Comparison of ENCODE assay signal across 8 cellular contexts in genomic region chr22:30667486-30668305, GRCh38. TPM values are rescaled to one million over a fixed set of nuclear protein-coding genes. Genes with fewer than 3 reads are reported as not detected.
A peak's percentile ranks its signal among the peaks of the same experiment; 100 is the strongest.
DNase-seq lines count a peak whose midpoint lies in the region; ATAC-seq and TF ChIP-seq lines count a peak whose summit lies in the region.

DUSP18 (minus strand) TSS chr22:30667875; CDS start chr22:30664003, 3,872 bp downstream.

- H3K4me3 ChIP-seq in GM08714 (ENCODE audit: low read length), result peak within 1 kb of the TSS; percentile 52

- peak within 1 kb of the TSS; percentile 11 for H3K27ac ChIP-seq in temporal lobe (ENCODE audit: low read depth, low read length)

- peak within 1 kb of the TSS; percentile 96 for H3K4me3 Mint-ChIP-seq in HFFc6
- peak within 1 kb of the TSS; percentile 96 for H3K4me3 Mint-ChIP-seq in activated naive CD4-positive, alpha-beta T cell treated with anti-CD3 and anti-CD28 coated beads, Interleukin-2, amount 50 U/mL, for 24 hours

- peak; percentile 92 for ATAC-seq in SK-N-SH treated with all-trans-retinoic acid at 6 μM for 48 hours

- peaks cover 7% of the 10 kb centered on the region for H3K27me3 Mint-ChIP-seq in HFFc6 (ENCODE audit: insufficient read depth)
- H3K27me3 Mint-ChIP-seq in activated naive CD4-positive, alpha-beta T cell treated with anti-CD3 and anti-CD28 coated beads, Interleukin-2, amount 50 U/mL, for 24 hours, result no peaks in the 10 kb centered on the region

- H3K9me3 Mint-ChIP-seq in HFFc6, result no peaks in the 10 kb centered on the region
- H3K9me3 Mint-ChIP-seq in activated naive CD4-positive, alpha-beta T cell treated with anti-CD3 and anti-CD28 coated beads, Interleukin-2, amount 50 U/mL, for 24 hours, result no peaks in the 10 kb centered on the region

- H3K36me3 Mint-ChIP-seq in HFFc6 (ENCODE audit: low read depth), result peaks cover 12% of the 10 kb centered on the region; the same call in 1 of the 2 replicates
- H3K36me3 Mint-ChIP-seq in activated naive CD4-positive, alpha-beta T cell treated with anti-CD3 and anti-CD28 coated beads, Interleukin-2, amount 50 U/mL, for 24 hours, result peaks cover 13% of the 10 kb centered on the region

- H3K27ac Mint-ChIP-seq in HFFc6, result peak within 1 kb of the TSS; percentile 93
- peak within 1 kb of the TSS; percentile 89 for H3K27ac Mint-ChIP-seq in activated naive CD4-positive, alpha-beta T cell treated with anti-CD3 and anti-CD28 coated beads, Interleukin-2, amount 50 U/mL, for 24 hours

- DNase-seq in HFFc6 (peak; percentile 87), NCI-H1048 (lab: John Stamatoyannopoulos, UW) (peak; percentile 59), glomerular endothelial cell (ENCODE audit: extremely low read depth, low read depth, low spot score) (peak; percentile 27), occipital lobe (lab: John Stamatoyannopoulos, UW) (peak; percentile 90)

- peaks cover 23% of the 10 kb centered on the region for H3K4me1 Mint-ChIP-seq in HFFc6 (ENCODE audit: low read depth)
- H3K4me1 Mint-ChIP-seq in activated naive CD4-positive, alpha-beta T cell treated with anti-CD3 and anti-CD28 coated beads, Interleukin-2, amount 50 U/mL, for 24 hours, result peaks cover 35% of the 10 kb centered on the region

- TF ChIP-seq CTCF in HFFc6 (IDR thresholded peaks at IDR 0.05), result peak; percentile 76

TF ChIP-seq in SK-N-SH treated with all-trans-retinoic acid at 6 μM for 48 hours, 23 proteins besides CTCF, POLR2A, EP300 and RAD21:
- no peak for TF ChIP-seq ARNTL (CRISPR knock-in tag; IDR thresholded peaks at IDR 0.05; ENCODE audit: borderline replicate concordance, low read depth)
- TF ChIP-seq PPARA (CRISPR knock-in tag; IDR thresholded peaks at IDR 0.05; ENCODE audit: borderline replicate concordance), result no peak
TF ChIP-seq in SK-N-SH treated with all-trans-retinoic acid at 6 μM for 48 hours: peak in this region for 0.

RNA-seq across cellular contexts. Expression of gene DUSP18, which starts in this region (rescaled TPM):
- 1 to 10 TPM; 4.7 to 7.3 (median 6.0) TPM for total RNA-seq in HFFc6 (2021; fragmentation: NEBNext Ultra II Directional; extraction: Animal tissue kit (Norgen Biotek cat#: 25700))
- total RNA-seq in glomerular endothelial cell (16.5 and 23.4 TPM in 2 replicates), occipital lobe (22.9 TPM), temporal lobe (21.9 TPM)

Comparison
In these comparisons a context has a peak if more than half of its experiments do, and no peak if none do; other contexts are left out.
1. Peak in every context shown above with its lines: DNase-seq, ATAC-seq, H3K4me3 ChIP-seq and H3K27ac ChIP-seq.
2. DNase-seq: peak in every context shown above with its lines; median percentile 90 in occipital lobe; 87 in HFFc6; 59 in NCI-H1048; 27 in glomerular endothelial cell.